Comparison of ENCODE assay signal across 8 cellular contexts in genomic region chr12:123131879-123132402, GRCh38. TPM values are rescaled to one million over a fixed set of nuclear protein-coding genes. Genes with fewer than 3 reads are reported as not detected.
A peak's percentile ranks its signal among the peaks of the same experiment; 100 is the strongest.
DNase-seq lines count a peak whose midpoint lies in the region; ATAC-seq, FAIRE-seq and TF ChIP-seq lines count a peak whose summit lies in the region.

No MANE protein-coding gene starts in this region.

- peak; percentile 92 for ATAC-seq in activated naive CD8-positive, alpha-beta T cell treated with anti-CD3 and anti-CD28 coated beads, Interleukin-2, amount 10 ng/mL, durations not matched to agents 7 days and 5 days (ENCODE audit: low read depth)
- ATAC-seq in pancreas: peak in 3 of 4 donors; percentile 66 to 86 (median 76)
- ATAC-seq in HG03378 (IDR thresholded peaks at IDR 0.05; ENCODE audit: unreplicated experiment): no peak
- no peak for ATAC-seq in HG02938 (IDR thresholded peaks at IDR 0.05; ENCODE audit: unreplicated experiment)
- ATAC-seq in HG02798 (IDR thresholded peaks at IDR 0.05; ENCODE audit: poor library complexity, unreplicated experiment): no peak

- no peaks in the 10 kb centered on the region for H3K4me1 ChIP-seq in pancreas

- POLR2A ChIA-PET in activated naive CD8-positive, alpha-beta T cell treated with anti-CD3 and anti-CD28 coated beads, Interleukin-2, amount 10 ng/mL, durations not matched to agents 7 days and 5 days (lab: Charles Lee): interaction anchor here (0.6 to 2.7 kb wide), 14 partner anchors 9 to 357 kb away, joined by 3 to 12 read pairs (median 4); partner anchors contain the start of genes MPHOSPH9, MTRFR, PITPNM2 and SBNO1

- no peaks in the 10 kb centered on the region for H3K36me3 Mint-ChIP-seq in IgD-negative memory B cell
- H3K36me3 Mint-ChIP-seq in activated naive CD8-positive, alpha-beta T cell treated with anti-CD3 and anti-CD28 coated beads, Interleukin-2, amount 10 ng/mL, durations not matched to agents 7 days and 5 days: peaks cover 6% of the 10 kb centered on the region

- DNase-seq in NCI-H748 (lab: John Stamatoyannopoulos, UW; ENCODE audit: unreplicated experiment): peak; percentile 99
- DNase-seq in activated naive CD8-positive, alpha-beta T cell treated with anti-CD3 and anti-CD28 coated beads, Interleukin-2, amount 10 ng/mL, durations not matched to agents 7 days and 5 days: peak; percentile 66
- peak in 1 of 6 donors; percentile 21 for DNase-seq in pancreas
- no peak for DNase-seq in putamen (ENCODE audit: low spot score)

- no peaks in the 10 kb centered on the region for H3K9me3 ChIP-seq in pancreas

- no peaks in the 10 kb centered on the region for H3K36me3 ChIP-seq in pancreas

- 33 to 38% methylated on average over 12 of the region's 12 CpGs for WGBS in pancreas, 2 donors

- H3K4me1 Mint-ChIP-seq in IgD-negative memory B cell: peaks cover 10 to 20% (median 12%) of the 10 kb centered on the region in 3 donors
- peaks cover 26% of the 10 kb centered on the region for H3K4me1 Mint-ChIP-seq in activated naive CD8-positive, alpha-beta T cell treated with anti-CD3 and anti-CD28 coated beads, Interleukin-2, amount 10 ng/mL, durations not matched to agents 7 days and 5 days

- peak overlapping the region; percentile 32 to 77 (median 50) for H3K27ac Mint-ChIP-seq in IgD-negative memory B cell
- peak overlapping the region; percentile 89 for H3K27ac Mint-ChIP-seq in activated naive CD8-positive, alpha-beta T cell treated with anti-CD3 and anti-CD28 coated beads, Interleukin-2, amount 10 ng/mL, durations not matched to agents 7 days and 5 days

- H3K4me3 ChIP-seq in pancreas: no peak overlapping the region

- no peak overlapping the region for H3K27ac ChIP-seq in pancreas

- peaks cover 2% of the 10 kb centered on the region for H3K27me3 Mint-ChIP-seq in IgD-negative memory B cell
- no peaks in the 10 kb centered on the region for H3K27me3 Mint-ChIP-seq in activated naive CD8-positive, alpha-beta T cell treated with anti-CD3 and anti-CD28 coated beads, Interleukin-2, amount 10 ng/mL, durations not matched to agents 7 days and 5 days

- FAIRE-seq in pancreas (lab: Jason Lieb, UNC): no peak

- H3K9me3 Mint-ChIP-seq in IgD-negative memory B cell: no peaks in the 10 kb centered on the region
- no peaks in the 10 kb centered on the region for H3K9me3 Mint-ChIP-seq in activated naive CD8-positive, alpha-beta T cell treated with anti-CD3 and anti-CD28 coated beads, Interleukin-2, amount 10 ng/mL, durations not matched to agents 7 days and 5 days

- no peak for TF ChIP-seq CTCF in pancreas (IDR thresholded peaks at IDR 0.05)

- H3K27me3 ChIP-seq in pancreas: no peaks in the 10 kb centered on the region

- peak overlapping the region in 3 of 4 donors; percentile 31 to 79 (median 77) for H3K4me3 Mint-ChIP-seq in IgD-negative memory B cell
- H3K4me3 Mint-ChIP-seq in activated naive CD8-positive, alpha-beta T cell treated with anti-CD3 and anti-CD28 coated beads, Interleukin-2, amount 10 ng/mL, durations not matched to agents 7 days and 5 days: peak overlapping the region; percentile 79

- intact Hi-C loops in pancreas (cut with DNase I): no loop called here

RNA-seq across cellular contexts. Expression of gene PITPNM2, which starts 18.9 kb away (rescaled TPM):
- polyA plus RNA-seq in IgD-negative memory B cell (0.95 TPM), pancreas (10 to 100 TPM in 1 of 2 donors, 1 to 10 TPM in 1; 8.2 to 13.2 TPM)
- 10 to 100 TPM; 15.2 to 18.1 TPM for total RNA-seq in activated naive CD8-positive, alpha-beta T cell treated with anti-CD3 and anti-CD28 coated beads, Interleukin-2, amount 10 ng/mL, durations not matched to agents 7 days and 5 days
- total RNA-seq in pancreas: 1 to 10 TPM; 4.4 to 9.8 (median 5.6) TPM

Comparison
In these comparisons a context has a peak if more than half of its experiments do, and no peak if none do; other contexts are left out.
1. ATAC-seq: peak in activated naive CD8-positive, alpha-beta T cell treated with anti-CD3 and anti-CD28 coated beads, Interleukin-2, amount 10 ng/mL, durations not matched to agents 7 days and 5 days (single experiment) and pancreas (3 of 4); none in HG03378 (single experiment), HG02938 (single experiment) and HG02798 (single experiment).